In the genomic region with DNA sequence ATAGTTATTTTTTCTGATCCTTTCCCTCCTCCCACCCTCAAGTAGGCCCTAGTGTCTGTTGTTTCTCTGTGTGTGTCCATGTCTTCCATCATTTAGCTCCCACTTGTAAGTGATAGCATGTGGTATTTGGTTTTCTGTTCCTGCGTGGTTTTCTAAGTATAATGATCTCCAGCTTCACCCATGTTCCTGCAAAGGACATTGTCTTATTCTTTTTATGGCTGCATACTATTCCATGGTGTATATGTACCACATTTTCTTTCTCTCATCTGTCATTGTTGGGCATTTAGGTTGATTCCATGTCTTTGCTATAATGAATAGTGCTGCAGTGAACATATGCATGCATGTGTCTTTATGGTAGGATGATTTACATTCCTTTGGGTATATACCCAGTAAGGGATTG, we compare ENCODE assay signal across 36 cellular contexts.
A peak's percentile ranks its signal among the peaks of the same experiment; 100 is the strongest.
DNase-seq lines count a peak whose midpoint lies in the region; ATAC-seq, FAIRE-seq and TF ChIP-seq lines count a peak whose summit lies in the region.
"Had no signal": no experiment of that assay in that cellular context is flagged by ENCODE, and none has a peak within 500 bp of the region (broad histone marks: within the 10 kb centered on the region; RNA-seq: fewer than 3 reads in every experiment).

No MANE protein-coding gene starts in this region.

- 100% methylated on average over 1 of the region's 1 CpG for WGBS in SK-N-SH (ENCODE audit: low lambda C conversion rate)
- whole genome bisulfite sequencing in A549 (ENCODE audit: missing lambda C conversion rate): 65% methylated on average over 1 of the region's 1 CpG

- no peaks in the 10 kb centered on the region for H3K4me1 Mint-ChIP-seq in neural progenitor cell
- H3K4me1 Mint-ChIP-seq: B cell; CD14-positive monocyte; CD4-positive, alpha-beta memory T cell; CD4-positive, CD25-positive, alpha-beta regulatory T cell; CD8-positive, alpha-beta memory T cell had no signal

- H3K4me2 ChIP-seq in SK-N-SH (no peak overlapping the region), A549 (no peak overlapping the region), neural progenitor cell (no peak overlapping the region)
- H3K4me2 ChIP-seq: BLaER1; BLaER1 treated with 17β-estradiol and CSF1 and Interleukin-3, amounts not matched to agents 10 nM and 100 nM had no signal

- CTCF ChIA-PET in SK-N-SH (lab: Yijun Ruan, JAX): interaction anchor here (1.1 kb wide), 1 partner anchor 11 kb away, joined by 4 read pairs; no protein-coding TSS in a partner anchor
- CTCF ChIA-PET in A549 (lab: Yijun Ruan, JAX): interaction anchor here (1.0 to 2.1 kb wide), 3 partner anchors 11 to 136 kb away, joined by 6 to 7 read pairs (median 7); no protein-coding TSS in a partner anchor
- CTCF ChIA-PET in HEK293 (lab: Yijun Ruan, JAX): interaction anchor here (0.7 to 1.2 kb wide), 5 partner anchors 9 to 693 kb away, joined by 3 to 4 read pairs (median 3); no protein-coding TSS in a partner anchor

- H3F3A ChIP-seq in SK-N-SH (replicated peaks; ENCODE audit: insufficient read depth) (peaks cover 16% of the 10 kb centered on the region), neural progenitor cell (ENCODE audit: low read depth) (no peaks in the 10 kb centered on the region)

- TF ChIP-seq EP300 in SK-N-SH (IDR thresholded peaks at IDR 0.05; ENCODE audit: borderline replicate concordance in 1 of 2, low read depth in 1 of 2, low read length in 1 of 2) (no peak), A549 (IDR thresholded peaks at IDR 0.05) (no peak)

- peak; percentile 68 for FAIRE-seq in A549 (lab: Jason Lieb, UNC)
- peak; percentile 13 for FAIRE-seq in HTR-8/SVneo (lab: Jason Lieb, UNC)
- FAIRE-seq: A204.1, D721Med had no signal

- H3K36me3 Mint-ChIP-seq in neural progenitor cell: no peaks in the 10 kb centered on the region
- H3K36me3 Mint-ChIP-seq: CD14-positive monocyte; CD4-positive, alpha-beta memory T cell; CD4-positive, CD25-positive, alpha-beta regulatory T cell; CD8-positive, alpha-beta memory T cell; CD8-positive, alpha-beta T cell had no signal

- H3K36me3 ChIP-seq in SK-N-SH (replicated peaks in 1 of 2; ENCODE audit: control insufficient read depth in 1 of 2, insufficient read depth in 2 of 2, low read length in 1 of 2): peaks cover 0 to 10% of the 10 kb centered on the region in 2 experiments
- no peaks in the 10 kb centered on the region for H3K36me3 ChIP-seq in HEK293 (ENCODE audit: control insufficient read depth in 2 of 2, insufficient read depth in 1 of 2, low read length in 2 of 2)
- H3K36me3 ChIP-seq in neural progenitor cell: no peaks in the 10 kb centered on the region
- H3K36me3 ChIP-seq: BE2C; BLaER1; BLaER1 treated with 17β-estradiol and CSF1 and Interleukin-3, amounts not matched to agents 10 nM and 100 nM had no signal

- H3K4me3 ChIP-seq in SK-N-SH (ENCODE audit: low read depth in 2 of 2, low read length in 1 of 2) (no peak overlapping the region), A549 (no peak overlapping the region), HEK293 (ENCODE audit: low read depth, low read length) (no peak overlapping the region), neural progenitor cell (no peak overlapping the region)
- H3K4me3 ChIP-seq: BLaER1; BLaER1 treated with 17β-estradiol and CSF1 and Interleukin-3, amounts not matched to agents 10 nM and 100 nM had no signal

- H3K9me3 ChIP-seq in SK-N-SH (peaks cover 4% of the 10 kb centered on the region), A549 (peaks cover 7% of the 10 kb centered on the region; the same call in 2 of the 3 replicates), HEK293 (ENCODE audit: control insufficient read depth, insufficient read depth, low read depth, low read length) (no peaks in the 10 kb centered on the region; the same call in 1 of the 2 replicates), neural progenitor cell (ENCODE audit: low read depth) (no peaks in the 10 kb centered on the region)
- H3K9me3 ChIP-seq: BE2C, Caco-2 had no signal

- TF ChIP-seq POLR2A in A549 (IDR thresholded peaks at IDR 0.05; ENCODE audit: low read length): no peak

- TF ChIP-seq CTCF in SK-N-SH (IDR thresholded peaks at IDR 0.05): no peak
- TF ChIP-seq CTCF in A549 (IDR thresholded peaks at IDR 0.05): no peak
- no peak for TF ChIP-seq CTCF in HEK293 (tag by site-specific recombination; IDR thresholded peaks at IDR 0.05)
- no peak for TF ChIP-seq CTCF in GM20000 (IDR thresholded peaks at IDR 0.05; ENCODE audit: extremely low read depth, missing control alignments)
- no peak for TF ChIP-seq CTCF in neural progenitor cell (IDR thresholded peaks at IDR 0.05)

- H3K27ac ChIP-seq in SK-N-SH (ENCODE audit: low read depth in 2 of 2, low read length in 1 of 2): no peak overlapping the region
- H3K27ac ChIP-seq in A549: no peak overlapping the region
- no peak overlapping the region for H3K27ac ChIP-seq in HEK293 (ENCODE audit: extremely low read depth, low read depth, low read length)
- no peak overlapping the region for H3K27ac ChIP-seq in neural progenitor cell
- H3K27ac ChIP-seq: 22Rv1; BLaER1; BLaER1 treated with 17β-estradiol and CSF1 and Interleukin-3, amounts not matched to agents 10 nM and 100 nM; C4-2B had no signal

- no peak overlapping the region for H3K27ac Mint-ChIP-seq in neural progenitor cell
- H3K27ac Mint-ChIP-seq: B cell; CD14-positive monocyte; CD4-positive, alpha-beta memory T cell; CD4-positive, alpha-beta T cell; CD4-positive, CD25-positive, alpha-beta regulatory T cell; CD8-positive, alpha-beta memory T cell; CD8-positive, alpha-beta T cell had no signal

- POLR2A ChIA-PET in SK-N-SH (lab: Yijun Ruan, JAX) (no interaction called here), A549 (lab: Yijun Ruan, JAX) (no interaction called here), HEK293 (lab: Yijun Ruan, JAX) (no interaction called here)

- H2AFZ ChIP-seq in SK-N-SH (ENCODE audit: low read depth) (no peak overlapping the region), neural progenitor cell (replicated peaks) (no peak overlapping the region)

- H3K27me3 ChIP-seq in SK-N-SH (ENCODE audit: insufficient read depth) (no peaks in the 10 kb centered on the region), neural progenitor cell (no peaks in the 10 kb centered on the region)
- H3K27me3 ChIP-seq: BLaER1; BLaER1 treated with 17β-estradiol and CSF1 and Interleukin-3, amounts not matched to agents 10 nM and 100 nM had no signal

- no peak for DNase-seq in SK-N-SH
- no peak for DNase-seq in A549 (ENCODE audit: low read depth in 1 of 2, low spot score in 1 of 2)
- no peak for DNase-seq in HTR-8/SVneo (ENCODE audit: insufficient read length, low spot score)
- DNase-seq in GM20000 (ENCODE audit: low spot score): no peak
- DNase-seq in neural progenitor cell (ENCODE audit: low spot score): no peak
- DNase-seq: 8988T; ACHN; AML-193; BE2C; C1 segment of cervical spinal cord; Caco-2; Calu3; CD4-positive, alpha-beta memory T cell; CD4-positive, alpha-beta T cell; CD4-positive, CD25-positive, alpha-beta regulatory T cell; CD8-positive, alpha-beta memory T cell; CD8-positive, alpha-beta T cell; COR-L47; DMS 273 treated with DMSO at 0.1 percent for 48 hours; DMS153; DMS53; DMS79; DMS79 treated with DMSO at 0.1 percent for 48 hours; DND-41; EL had no signal

- H4K20me1 ChIP-seq in SK-N-SH (ENCODE audit: insufficient read depth) (no peaks in the 10 kb centered on the region), neural progenitor cell (ENCODE audit: low read depth) (no peaks in the 10 kb centered on the region)
- H4K20me1 ChIP-seq: BLaER1; BLaER1 treated with 17β-estradiol and CSF1 and Interleukin-3, amounts not matched to agents 10 nM and 100 nM had no signal

- H3K9me3 Mint-ChIP-seq in neural progenitor cell: peaks cover 10% of the 10 kb centered on the region
- H3K9me3 Mint-ChIP-seq: CD4-positive, alpha-beta T cell; CD8-positive, alpha-beta memory T cell; CD8-positive, alpha-beta T cell had no signal

- H3K9ac ChIP-seq in SK-N-SH: no peak overlapping the region
- no peak overlapping the region for H3K9ac ChIP-seq in neural progenitor cell
- H3K9ac ChIP-seq: BLaER1; BLaER1 treated with 17β-estradiol and CSF1 and Interleukin-3, amounts not matched to agents 10 nM and 100 nM had no signal

- H3K4me1 ChIP-seq in SK-N-SH (ENCODE audit: control insufficient read depth in 1 of 2, insufficient read depth in 2 of 2, low read depth in 1 of 2, low read length in 1 of 2): peaks cover 2 to 8% of the 10 kb centered on the region in 2 experiments; a peak in 3 of 4 replicates
- no peaks in the 10 kb centered on the region for H3K4me1 ChIP-seq in A549
- H3K4me1 ChIP-seq in HEK293 (ENCODE audit: control insufficient read depth, insufficient read depth, low read length): no peaks in the 10 kb centered on the region
- H3K4me1 ChIP-seq in neural progenitor cell: no peaks in the 10 kb centered on the region
- H3K4me1 ChIP-seq: BE2C; BLaER1; BLaER1 treated with 17β-estradiol and CSF1 and Interleukin-3, amounts not matched to agents 10 nM and 100 nM had no signal

- TF ChIP-seq RAD21 in SK-N-SH (IDR thresholded peaks at IDR 0.05; ENCODE audit: low read length): no peak
- no peak for TF ChIP-seq RAD21 in A549 (conservative IDR thresholded peaks at IDR 0.05 in 1 of 2, IDR thresholded peaks at IDR 0.05 in 1 of 2)

- no peak overlapping the region for H3K4me3 Mint-ChIP-seq in neural progenitor cell
- H3K4me3 Mint-ChIP-seq: B cell; CD14-positive monocyte; CD4-positive, alpha-beta memory T cell; CD4-positive, alpha-beta T cell; CD4-positive, CD25-positive, alpha-beta regulatory T cell; CD8-positive, alpha-beta memory T cell; CD8-positive, alpha-beta T cell had no signal

- H3K9me2 ChIP-seq in SK-N-SH: no peaks in the 10 kb centered on the region

- H3K79me2 ChIP-seq in SK-N-SH (ENCODE audit: insufficient read depth) (no peaks in the 10 kb centered on the region), neural progenitor cell (ENCODE audit: low read depth) (no peaks in the 10 kb centered on the region)

- ATAC-seq in SK-N-SH treated with all-trans-retinoic acid at 6 μM for 48 hours: no peak
- ATAC-seq in A549: no peak
- no peak for ATAC-seq in GM21447 (IDR thresholded peaks at IDR 0.05; ENCODE audit: unreplicated experiment)
- ATAC-seq: CD8-positive, alpha-beta T cell had no signal

- no peaks in the 10 kb centered on the region for H3K27me3 Mint-ChIP-seq in neural progenitor cell (ENCODE audit: insufficient read depth, low read depth)
- H3K27me3 Mint-ChIP-seq: CD4-positive, alpha-beta memory T cell had no signal

TF ChIP-seq in SK-N-SH treated with all-trans-retinoic acid at 6 μM for 48 hours, 23 proteins besides CTCF, POLR2A, EP300 and RAD21:
- TF ChIP-seq ZNF8 (CRISPR knock-in tag; IDR thresholded peaks at IDR 0.05) (peak; percentile 59), PPARA (CRISPR knock-in tag; IDR thresholded peaks at IDR 0.05; ENCODE audit: borderline replicate concordance) (no peak)
TF ChIP-seq in SK-N-SH treated with all-trans-retinoic acid at 6 μM for 48 hours: peak in this region for 1.

TF ChIP-seq in SK-N-SH, 30 proteins besides CTCF, POLR2A, EP300 and RAD21 (continues in another document):
- no peak for TF ChIP-seq FOSL2 (IDR thresholded peaks at IDR 0.05; ENCODE audit: borderline replicate concordance, low read depth)
- TF ChIP-seq TAF1 (IDR thresholded peaks at IDR 0.05; ENCODE audit: borderline replicate concordance, low read depth, low read length): no peak

TF ChIP-seq in A549, 52 proteins besides CTCF, POLR2A, EP300 and RAD21 (continues in another document):
- TF ChIP-seq NPAS2 (CRISPR knock-in tag; IDR thresholded peaks at IDR 0.05; ENCODE audit: borderline replicate concordance) (no peak), ZNF302 (CRISPR knock-in tag; IDR thresholded peaks at IDR 0.05) (no peak)

TF ChIP-seq in HEK293, 187 proteins besides CTCF, POLR2A, EP300 and RAD21:
- TF ChIP-seq ZNF146 (tag by site-specific recombination; IDR thresholded peaks at IDR 0.05) (peak; percentile 80), ZNF324 (tag by site-specific recombination; IDR thresholded peaks at IDR 0.05) (no peak)
